29 cellular contexts compared by ENCODE assay signal in genomic region chrX:13996650-13997049, GRCh38. TPM values are rescaled to one million over a fixed set of nuclear protein-coding genes. Genes with fewer than 3 reads are reported as not detected.
A peak's percentile ranks its signal among the peaks of the same experiment; 100 is the strongest.
DNase-seq lines count a peak whose midpoint lies in the region; ATAC-seq and TF ChIP-seq lines count a peak whose summit lies in the region.
"Had no signal": no experiment of that assay in that cellular context is flagged by ENCODE, and none has a peak within 500 bp of the region (broad histone marks: within the 10 kb centered on the region; RNA-seq: fewer than 3 reads in every experiment).

No MANE protein-coding gene starts in this region.

- peak; percentile 5 for DNase-seq in NCI-H2171 treated with DMSO at 0.1 percent for 48 hours (lab: John Stamatoyannopoulos, UW)
- no peak for DNase-seq in NCI-H2171 (lab: John Stamatoyannopoulos, UW)
- DNase-seq in globus pallidus (ENCODE audit: low spot score): peak; percentile 88
- DNase-seq in middle frontal gyrus (ENCODE audit: extremely low spot score, low spot score): peak; percentile 12
- DNase-seq in activated CD8-positive, alpha-beta T cell treated with anti-CD3 and anti-CD28 coated beads for 36 hours: no peak
- DNase-seq in MG63: no peak
- DNase-seq: BE2C; CD8-positive, alpha-beta memory T cell; DMS 273 treated with DMSO at 0.1 percent for 48 hours; DMS79; GF-D8; H9; Karpas-422; MV-4-11; NCI-H1105; NCI-H1436 treated with DMSO at 0.1 percent for 48 hours; NCI-H187 treated with DMSO at 0.1 percent for 48 hours; NCI-H446; NCI-H524 treated with DMSO at 0.1 percent for 48 hours; NCI-H774; PC-3; SJCRH30 had no signal

- no peaks in the 10 kb centered on the region for H3K9me3 Mint-ChIP-seq in activated CD8-positive, alpha-beta T cell treated with anti-CD3 and anti-CD28 coated beads for 36 hours
- H3K9me3 Mint-ChIP-seq: GM23338 had no signal

- H3K27me3 ChIP-seq in MG63: no peaks in the 10 kb centered on the region
- H3K27me3 ChIP-seq: BE2C, SJCRH30 had no signal

- H3K4me1 Mint-ChIP-seq in activated CD8-positive, alpha-beta T cell treated with anti-CD3 and anti-CD28 coated beads for 36 hours (ENCODE audit: low read depth): no peaks in the 10 kb centered on the region
- H3K4me1 Mint-ChIP-seq: CD14-positive monocyte; CD8-positive, alpha-beta memory T cell; GM23338 had no signal

- no peak for ATAC-seq in activated CD8-positive, alpha-beta T cell treated with anti-CD3 and anti-CD28 coated beads for 36 hours
- no peak for ATAC-seq in GM19328 (IDR thresholded peaks at IDR 0.05; ENCODE audit: unreplicated experiment)
- ATAC-seq: GM23338, HepG2, PC-3, Right ventricle myocardium inferior had no signal

- H3K36me3 ChIP-seq in MG63: no peaks in the 10 kb centered on the region
- H3K36me3 ChIP-seq: BE2C, SJCRH30 had no signal

- peaks cover 2% of the 10 kb centered on the region for H3K36me3 Mint-ChIP-seq in activated CD8-positive, alpha-beta T cell treated with anti-CD3 and anti-CD28 coated beads for 36 hours (ENCODE audit: low read depth)
- H3K36me3 Mint-ChIP-seq: CD14-positive monocyte had no signal

- POLR2A ChIA-PET in activated CD8-positive, alpha-beta T cell treated with anti-CD3 and anti-CD28 coated beads for 36 hours (lab: Charles Lee): no interaction called here

- CTCF ChIA-PET in activated CD8-positive, alpha-beta T cell treated with anti-CD3 and anti-CD28 coated beads for 36 hours (lab: Charles Lee): no interaction called here

- no peak overlapping the region for H3K27ac Mint-ChIP-seq in activated CD8-positive, alpha-beta T cell treated with anti-CD3 and anti-CD28 coated beads for 36 hours
- H3K27ac Mint-ChIP-seq: CD14-positive monocyte; CD8-positive, alpha-beta memory T cell; GM23338; H9 had no signal

- intact Hi-C loops in activated CD8-positive, alpha-beta T cell treated with anti-CD3 and anti-CD28 coated beads for 36 hours (cut with micrococcal nuclease): no loop called here

- peak overlapping the region; percentile 89 for H3K27ac ChIP-seq in temporal lobe (ENCODE audit: low read depth, low read length)
- H3K27ac ChIP-seq: 22Rv1, SJCRH30 had no signal

- no peak overlapping the region for H3K4me3 ChIP-seq in MG63
- H3K4me3 ChIP-seq: GM23338, SJCRH30 had no signal

- no peaks in the 10 kb centered on the region for H3K9me3 ChIP-seq in MG63
- H3K9me3 ChIP-seq: BE2C, SJCRH30 had no signal

- no peak overlapping the region for H3K4me3 Mint-ChIP-seq in activated CD8-positive, alpha-beta T cell treated with anti-CD3 and anti-CD28 coated beads for 36 hours
- H3K4me3 Mint-ChIP-seq: CD14-positive monocyte; CD8-positive, alpha-beta memory T cell; GM23338; H9 had no signal

- no peak for TF ChIP-seq CTCF in activated CD8-positive, alpha-beta T cell treated with anti-CD3 and anti-CD28 coated beads for 36 hours (IDR thresholded peaks at IDR 0.05)

- H3K27me3 Mint-ChIP-seq in activated CD8-positive, alpha-beta T cell treated with anti-CD3 and anti-CD28 coated beads for 36 hours: no peaks in the 10 kb centered on the region

RNA-seq across cellular contexts. Expression of gene GEMIN8, which starts 33.0 kb away (rescaled TPM):
- 12.5 TPM for total RNA-seq in temporal lobe
- 10 to 100 TPM; 14.7 to 15.5 TPM for total RNA-seq in activated CD8-positive, alpha-beta T cell treated with anti-CD3 and anti-CD28 coated beads for 36 hours
- total RNA-seq in MG63 (2014; rRNA removed; shearing (Covaris generic); ENCODE audit: low replicate concordance): 12.4 and 14.6 TPM in 2 replicates

Comparison
In these comparisons a context has a peak if more than half of its experiments do, and no peak if none do; other contexts are left out.
1. DNase-seq: peak in NCI-H2171 treated with DMSO at 0.1 percent for 48 hours (single experiment), globus pallidus (single experiment) and middle frontal gyrus (single experiment); none in NCI-H2171 (single experiment), activated CD8-positive, alpha-beta T cell treated with anti-CD3 and anti-CD28 coated beads for 36 hours (single experiment) and MG63 (single experiment).